ENCODE assay signal across 25 cellular contexts in the genomic region with DNA sequence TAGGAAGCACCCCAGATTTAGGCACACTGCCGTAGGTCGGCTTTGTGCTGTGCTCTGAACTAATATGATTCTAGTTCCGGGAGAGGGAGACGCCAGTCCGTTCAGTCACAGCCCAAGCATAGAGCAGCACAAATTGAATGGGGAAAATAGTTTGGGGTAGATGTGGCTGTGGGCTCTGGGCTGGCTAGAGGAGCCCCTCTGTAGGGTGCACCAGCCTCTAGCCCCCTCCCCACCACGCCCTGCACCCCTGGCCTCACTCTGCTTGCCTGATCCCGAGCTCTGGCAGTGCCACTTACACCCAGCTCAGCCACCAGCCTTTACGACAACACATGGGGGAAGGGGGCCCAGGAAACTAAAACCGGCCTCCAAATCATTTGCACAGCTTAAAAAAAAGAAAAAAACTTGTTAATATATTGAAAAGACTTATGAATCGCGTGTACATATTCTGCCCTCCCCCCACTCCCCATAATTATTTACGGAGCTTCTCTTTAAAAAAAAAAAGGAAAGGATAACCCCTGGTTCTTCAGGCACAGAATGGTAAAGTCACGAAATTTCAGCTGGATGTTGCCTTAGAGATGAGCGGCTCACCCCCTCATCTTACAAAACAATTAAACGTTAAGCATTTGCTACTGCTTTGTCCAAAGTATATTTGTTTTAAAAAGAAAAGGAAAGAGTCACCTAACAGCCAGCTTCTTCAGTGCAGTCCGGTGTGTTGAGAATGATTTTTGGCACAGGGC. TPM values are rescaled to one million over a fixed set of nuclear protein-coding genes. Genes with fewer than 3 reads are reported as not detected.
A peak's percentile ranks its signal among the peaks of the same experiment; 100 is the strongest.
DNase-seq lines count a peak whose midpoint lies in the region; ATAC-seq and TF ChIP-seq lines count a peak whose summit lies in the region.
"Had no signal": no experiment of that assay in that cellular context is flagged by ENCODE, and none has a peak within 500 bp of the region (broad histone marks: within the 10 kb centered on the region; RNA-seq: fewer than 3 reads in every experiment).

No MANE protein-coding gene starts in this region.

- intact Hi-C loops in Caco-2 (cut with micrococcal nuclease; ENCODE audit: unreplicated experiment) = no loop called here

- TF ChIP-seq CTCF in Caco-2 (IDR thresholded peaks at IDR 0.05; ENCODE audit: insufficient read depth in 1 of 2, low read depth in 1 of 2, low read length in 1 of 2, severe bottlenecking in 1 of 2, unreplicated experiment in 1 of 2) = no peak
- no peak for TF ChIP-seq CTCF in endodermal cell (conservative IDR thresholded peaks at IDR 0.05)
- TF ChIP-seq CTCF in osteoblast (IDR thresholded peaks at IDR 0.05; ENCODE audit: extremely low read depth, low read depth, low read length) = no peak

- no peaks in the 10 kb centered on the region for H3K36me3 Mint-ChIP-seq in Caco-2 (ENCODE audit: insufficient read depth, unreplicated experiment)
- peaks cover 1% of the 10 kb centered on the region for H3K36me3 Mint-ChIP-seq in IgD-negative memory B cell
- H3K36me3 Mint-ChIP-seq in endodermal cell (ENCODE audit: low read depth) = peaks cover 4% of the 10 kb centered on the region
- H3K36me3 Mint-ChIP-seq: stimulated activated effector memory CD8-positive, alpha-beta T cell treated with anti-CD3 and anti-CD28 coated beads, Interleukin-12 subunit alpha, Interleukin-12 subunit beta, amount 100 ng/mL, for 72 hours had no signal

- BruUV-seq in Caco-2 (replicated peaks; lab: Mats Ljungman, UMichigan) = TSS peak; percentile 18

- WGBS in endodermal cell (ENCODE audit: insufficient coverage in 1 of 2, insufficient read length in 1 of 2), 2 experiments = 37 to 38% methylated on average over 3 to 15 of the region's 16 CpGs

- H3K27me3 ChIP-seq in Caco-2 (replicated peaks; ENCODE audit: control insufficient read depth, insufficient read depth, low read length) (no peaks in the 10 kb centered on the region), endodermal cell (ENCODE audit: control insufficient read depth, insufficient read depth, low read length, poor library complexity, severe bottlenecking) (peaks cover 92% of the 10 kb centered on the region), osteoblast (ENCODE audit: insufficient read depth, low read length) (peaks cover 53% of the 10 kb centered on the region)

- H3K4me3 Mint-ChIP-seq in Caco-2 (ENCODE audit: unreplicated experiment) (peak overlapping the region; percentile 7), IgD-negative memory B cell (peak overlapping the region in 2 of 4 donors; percentile 57 to 66), endodermal cell (peak overlapping the region; percentile 55)
- H3K4me3 Mint-ChIP-seq: activated CD4-positive, alpha-beta T cell treated with anti-CD3 and anti-CD28 coated beads for 36 hours; natural killer cell treated with Interleukin-12 subunit alpha and Interleukin-12 subunit beta and Interleukin-15 and Interleukin-18, amount 100 ng/mL, for 72 hours; stimulated activated effector memory CD8-positive, alpha-beta T cell treated with anti-CD3 and anti-CD28 coated beads, Interleukin-12 subunit alpha, Interleukin-12 subunit beta, amount 100 ng/mL, for 72 hours had no signal

- H3K9ac ChIP-seq in endodermal cell (ENCODE audit: extremely low read depth, low read length, poor library complexity, severe bottlenecking) = no peak overlapping the region
- H3K9ac ChIP-seq: BLaER1 treated with 17β-estradiol and CSF1 and Interleukin-3, amounts not matched to agents 10 nM and 100 nM had no signal

- no peaks in the 10 kb centered on the region for H3K79me2 ChIP-seq in osteoblast (ENCODE audit: insufficient read depth, low read length)

- CTCF ChIA-PET in Caco-2 (lab: Charles Lee) = interaction anchor here (1.5 kb wide), 1 partner anchor 73 kb away, joined by 8 read pairs; no protein-coding TSS in a partner anchor

- H3K4me1 Mint-ChIP-seq in Caco-2 (ENCODE audit: low read depth, unreplicated experiment) = no peaks in the 10 kb centered on the region
- peaks cover 9 to 16% (median 9%) of the 10 kb centered on the region in 3 donors for H3K4me1 Mint-ChIP-seq in IgD-negative memory B cell
- peaks cover 53% of the 10 kb centered on the region for H3K4me1 Mint-ChIP-seq in endodermal cell

- POLR2A ChIA-PET in Caco-2 (lab: Charles Lee) = no interaction called here

- no peaks in the 10 kb centered on the region for H3K9me3 Mint-ChIP-seq in Caco-2 (ENCODE audit: unreplicated experiment)
- no peaks in the 10 kb centered on the region for H3K9me3 Mint-ChIP-seq in IgD-negative memory B cell
- H3K9me3 Mint-ChIP-seq in endodermal cell = no peaks in the 10 kb centered on the region
- H3K9me3 Mint-ChIP-seq: natural killer cell treated with Interleukin-12 subunit alpha and Interleukin-12 subunit beta and Interleukin-15 and Interleukin-18, amount 100 ng/mL, for 72 hours; stimulated activated effector memory CD8-positive, alpha-beta T cell treated with anti-CD3 and anti-CD28 coated beads, Interleukin-12 subunit alpha, Interleukin-12 subunit beta, amount 100 ng/mL, for 72 hours had no signal

- no peak overlapping the region for H2AFZ ChIP-seq in osteoblast (ENCODE audit: low read length)

- DNase-seq in Caco-2 (no peak), endodermal cell (no peak), osteoblast (ENCODE audit: insufficient read length, low spot score, missing footprints) (peak; percentile 83), NCI-H1048 (lab: John Stamatoyannopoulos, UW) (no peak), occipital lobe (lab: John Stamatoyannopoulos, UW) (no peak), substantia nigra (lab: John Stamatoyannopoulos, UW) (no peak)
- DNase-seq: activated CD4-positive, alpha-beta T cell treated with anti-CD3 and anti-CD28 coated beads for 36 hours; activated naive CD4-positive, alpha-beta T cell treated with Interleukin-2 at 50 U/mL for 16 hours; activated T-cell treated with anti-CD3 and anti-CD28 coated beads, Interleukin-2, amount 50 U/mL, for 48 hours; amniotic stem cell; islet precursor cell; MV-4-11; NCI-H187 treated with DMSO at 0.1 percent for 48 hours; T-helper 2 cell had no signal

- no peak overlapping the region for H3K27ac Mint-ChIP-seq in Caco-2 (ENCODE audit: unreplicated experiment)
- peak overlapping the region in 2 of 3 donors; percentile 46 to 88 for H3K27ac Mint-ChIP-seq in IgD-negative memory B cell
- H3K27ac Mint-ChIP-seq in endodermal cell = no peak overlapping the region
- H3K27ac Mint-ChIP-seq: activated CD4-positive, alpha-beta T cell treated with anti-CD3 and anti-CD28 coated beads for 36 hours; natural killer cell treated with Interleukin-12 subunit alpha and Interleukin-12 subunit beta and Interleukin-15 and Interleukin-18, amount 100 ng/mL, for 72 hours; stimulated activated effector memory CD8-positive, alpha-beta T cell treated with anti-CD3 and anti-CD28 coated beads, Interleukin-12 subunit alpha, Interleukin-12 subunit beta, amount 100 ng/mL, for 72 hours had no signal

- H3K36me3 ChIP-seq in Caco-2 (ENCODE audit: control insufficient read depth, insufficient read depth, low read length) = no peaks in the 10 kb centered on the region
- H3K36me3 ChIP-seq in endodermal cell (ENCODE audit: control insufficient read depth, insufficient read depth, low read length) = no peaks in the 10 kb centered on the region
- H3K36me3 ChIP-seq in osteoblast (ENCODE audit: insufficient read depth, low read length) = no peaks in the 10 kb centered on the region
- H3K36me3 ChIP-seq: BLaER1 treated with 17β-estradiol and CSF1 and Interleukin-3, amounts not matched to agents 10 nM and 100 nM; cardiac muscle cell; suprapubic skin; vagina had no signal

- H3K4me2 ChIP-seq in osteoblast (ENCODE audit: insufficient read depth, low read length) = no peak overlapping the region
- H3K4me2 ChIP-seq: BLaER1 treated with 17β-estradiol and CSF1 and Interleukin-3, amounts not matched to agents 10 nM and 100 nM; smooth muscle cell had no signal

- H3K9me3 ChIP-seq in Caco-2 = no peaks in the 10 kb centered on the region
- H3K9me3 ChIP-seq in endodermal cell (ENCODE audit: control insufficient read depth, low read length) = no peaks in the 10 kb centered on the region
- no peaks in the 10 kb centered on the region for H3K9me3 ChIP-seq in osteoblast (ENCODE audit: low read depth, low read length)
- H3K9me3 ChIP-seq: BLaER1 treated with 17β-estradiol and CSF1 and Interleukin-3, amounts not matched to agents 10 nM and 100 nM; suprapubic skin; vagina had no signal

- H3K4me1 ChIP-seq in Caco-2 (no peaks in the 10 kb centered on the region), endodermal cell (ENCODE audit: control insufficient read depth, insufficient read depth, low read length) (peaks cover 12% of the 10 kb centered on the region), osteoblast (ENCODE audit: insufficient read depth, low read length) (no peaks in the 10 kb centered on the region)

- no peak for ATAC-seq in GM18909 (IDR thresholded peaks at IDR 0.05; ENCODE audit: poor library complexity, unreplicated experiment)
- ATAC-seq: activated CD4-positive, alpha-beta T cell treated with anti-CD3 and anti-CD28 coated beads for 36 hours; natural killer cell treated with Interleukin-12 subunit alpha and Interleukin-12 subunit beta and Interleukin-15 and Interleukin-18, amount 100 ng/mL, for 72 hours; stimulated activated effector memory CD8-positive, alpha-beta T cell treated with anti-CD3 and anti-CD28 coated beads, Interleukin-12 subunit alpha, Interleukin-12 subunit beta, amount 100 ng/mL, for 72 hours had no signal

- H3K27ac ChIP-seq in endodermal cell (ENCODE audit: low read depth, low read length) = no peak overlapping the region
- no peak overlapping the region for H3K27ac ChIP-seq in osteoblast (ENCODE audit: low read depth, low read length)
- no peak overlapping the region for H3K27ac ChIP-seq in substantia nigra (ENCODE audit: low read depth, low read length, poor library complexity, severe bottlenecking)
- H3K27ac ChIP-seq: BLaER1 treated with 17β-estradiol and CSF1 and Interleukin-3, amounts not matched to agents 10 nM and 100 nM; cardiac muscle cell; suprapubic skin; vagina had no signal

- H3K27me3 Mint-ChIP-seq in Caco-2 (ENCODE audit: insufficient read depth, unreplicated experiment) = no peaks in the 10 kb centered on the region
- peaks cover 62% of the 10 kb centered on the region for H3K27me3 Mint-ChIP-seq in IgD-negative memory B cell
- peaks cover 85% of the 10 kb centered on the region for H3K27me3 Mint-ChIP-seq in endodermal cell (ENCODE audit: insufficient read depth)

- no peaks in the 10 kb centered on the region for H4K20me1 ChIP-seq in osteoblast (ENCODE audit: insufficient read depth, low read length)

- H3K4me3 ChIP-seq in Caco-2 (ENCODE audit: low read depth, low read length) = no peak overlapping the region
- peak overlapping the region; percentile 85 for H3K4me3 ChIP-seq in endodermal cell (ENCODE audit: low read length)
- H3K4me3 ChIP-seq in osteoblast (ENCODE audit: insufficient read depth, low read length) = no peak overlapping the region
- H3K4me3 ChIP-seq: BLaER1 treated with 17β-estradiol and CSF1 and Interleukin-3, amounts not matched to agents 10 nM and 100 nM; cardiac muscle cell; smooth muscle cell; suprapubic skin; vagina had no signal

RNA-seq across cellular contexts. Expression of a gene that starts 3.4 kb away (rescaled TPM):
- total RNA-seq in Caco-2 (2022) = 15.5 and 17.0 TPM in 2 replicates
- not detected for polyA plus RNA-seq in IgD-negative memory B cell
- total RNA-seq in endodermal cell = 10 to 100 TPM; 11.1 to 11.4 TPM
- polyA plus RNA-seq in endodermal cell (2013, experiment 1 of 2) = 15.4 TPM
- polyA plus RNA-seq in endodermal cell (2013, experiment 2 of 2) = 14.7 TPM
- total RNA-seq in osteoblast = under 0.01 TPM in 2 replicates
- total RNA-seq in occipital lobe = not detected
- total RNA-seq: activated CD4-positive, alpha-beta T cell treated with anti-CD3 and anti-CD28 coated beads for 36 hours; cardiac muscle cell; liver; natural killer cell treated with Interleukin-12 subunit alpha and Interleukin-12 subunit beta and Interleukin-15 and Interleukin-18, amount 100 ng/mL, for 72 hours; smooth muscle cell; vagina had no signal
- polyA plus RNA-seq: AG04450, cardiac muscle cell, liver, smooth muscle cell had no signal

Comparison
In these comparisons a context has a peak if more than half of its experiments do, and no peak if none do; other contexts are left out.
1. H3K27ac Mint-ChIP-seq: peak in IgD-negative memory B cell (2 of 3); none in Caco-2 (single experiment) and endodermal cell (single experiment).
2. RNA of a gene that starts 3.4 kb away (total RNA-seq): 15.5 to 17.0 TPM in Caco-2 and 11.1 to 11.4 TPM in endodermal cell; under 0.01 TPM in osteoblast and not detected in occipital lobe (single experiment); every median in the first group is over 10 times any median in the second.